Comparison of ENCODE assay signal across 22 cellular contexts in genomic region chr16:48905632-48906031, GRCh38.
"Had no signal": no experiment of that assay in that cellular context is flagged by ENCODE, and none has a peak within 500 bp of the region (broad histone marks: within the 10 kb centered on the region; RNA-seq: fewer than 3 reads in every experiment).

No MANE protein-coding gene starts in this region.

- H3K27ac ChIP-seq: SJSA1, SK-N-MC had no signal

- H3K4me1 ChIP-seq: SJSA1 had no signal

- FAIRE-seq: RCC 7860 had no signal

- H3K4me1 Mint-ChIP-seq: IgD-negative memory B cell had no signal

- H3K9me3 ChIP-seq: MG63, SJSA1 had no signal

- H3K4me3 Mint-ChIP-seq: IgD-negative memory B cell had no signal

- H3K27me3 ChIP-seq: MG63 had no signal

- H3K27ac Mint-ChIP-seq: IgD-negative memory B cell had no signal

- H3K36me3 Mint-ChIP-seq: IgD-negative memory B cell had no signal

- H3K36me3 ChIP-seq: MG63, SJSA1 had no signal

- H3K4me3 ChIP-seq: MG63, SJSA1, SK-N-MC had no signal

- DNase-seq: KBM-7, MG63, NCI-H1092, NCI-H1105 treated with DMSO at 0.1 percent for 48 hours, NCI-H1417 treated with DMSO at 0.1 percent for 48 hours, NCI-H146, NCI-H1694 treated with DMSO at 0.1 percent for 48 hours, NCI-H1930, NCI-H2081, NCI-H2107, NCI-H2171 treated with DMSO at 0.1 percent for 48 hours, NCI-H345, NCI-H446 treated with DMSO at 0.1 percent for 48 hours, NCI-H510A treated with DMSO at 0.1 percent for 48 hours, NCI-H526, Right ventricle myocardium superior, RPMI8226, SIG-M5 had no signal
